Comparison of ENCODE assay signal across 1 cellular context in the genomic region with DNA sequence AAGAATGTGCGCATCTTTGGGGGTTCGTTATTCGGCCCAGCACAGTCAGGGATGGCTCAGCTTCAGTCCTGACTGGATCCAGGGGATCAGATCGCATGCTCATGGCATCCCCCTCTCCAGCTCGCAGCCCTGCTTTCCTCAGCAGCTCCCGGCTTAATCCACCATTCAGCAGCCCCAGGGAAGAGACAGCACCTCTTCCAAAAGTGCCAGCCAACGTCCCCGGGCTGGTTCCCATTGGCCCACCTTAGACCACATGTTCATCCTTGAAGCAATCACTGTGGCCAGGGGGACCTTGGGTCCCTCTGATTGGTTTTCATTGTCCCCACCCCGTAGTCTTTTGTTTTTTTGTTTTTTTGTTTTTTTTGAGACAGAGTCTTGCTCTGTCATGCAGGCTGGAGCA.
TF ChIP-seq lines count a peak whose summit lies in the region.

No MANE protein-coding gene starts in this region.

TF ChIP-seq in K562, 482 proteins besides CTCF, POLR2A, EP300 and RAD21:
- TF ChIP-seq, protein P1, sequence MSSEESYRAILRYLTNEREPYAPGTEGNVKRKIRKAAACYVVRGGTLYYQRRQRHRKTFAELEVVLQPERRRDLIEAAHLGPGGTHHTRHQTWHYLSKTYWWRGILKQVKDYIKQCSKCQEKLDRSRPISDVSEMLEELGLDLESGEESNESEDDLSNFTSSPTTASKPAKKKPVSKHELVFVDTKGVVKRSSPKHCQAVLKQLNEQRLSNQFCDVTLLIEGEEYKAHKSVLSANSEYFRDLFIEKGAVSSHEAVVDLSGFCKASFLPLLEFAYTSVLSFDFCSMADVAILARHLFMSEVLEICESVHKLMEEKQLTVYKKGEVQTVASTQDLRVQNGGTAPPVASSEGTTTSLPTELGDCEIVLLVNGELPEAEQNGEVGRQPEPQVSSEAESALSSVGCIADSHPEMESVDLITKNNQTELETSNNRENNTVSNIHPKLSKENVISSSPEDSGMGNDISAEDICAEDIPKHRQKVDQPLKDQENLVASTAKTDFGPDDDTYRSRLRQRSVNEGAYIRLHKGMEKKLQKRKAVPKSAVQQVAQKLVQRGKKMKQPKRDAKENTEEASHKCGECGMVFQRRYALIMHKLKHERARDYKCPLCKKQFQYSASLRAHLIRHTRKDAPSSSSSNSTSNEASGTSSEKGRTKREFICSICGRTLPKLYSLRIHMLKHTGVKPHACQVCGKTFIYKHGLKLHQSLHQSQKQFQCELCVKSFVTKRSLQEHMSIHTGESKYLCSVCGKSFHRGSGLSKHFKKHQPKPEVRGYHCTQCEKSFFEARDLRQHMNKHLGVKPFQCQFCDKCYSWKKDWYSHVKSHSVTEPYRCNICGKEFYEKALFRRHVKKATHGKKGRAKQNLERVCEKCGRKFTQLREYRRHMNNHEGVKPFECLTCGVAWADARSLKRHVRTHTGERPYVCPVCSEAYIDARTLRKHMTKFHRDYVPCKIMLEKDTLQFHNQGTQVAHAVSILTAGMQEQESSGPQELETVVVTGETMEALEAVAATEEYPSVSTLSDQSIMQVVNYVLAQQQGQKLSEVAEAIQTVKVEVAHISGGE (CRISPR knock-in tag; IDR thresholded peaks at IDR 0.05) = peak in 1 of 3 experiments; percentile 83; a peak in 1 of 6 replicates
- TF ChIP-seq E2F5 (CRISPR knock-in tag; IDR thresholded peaks at IDR 0.05) = no peak
